8 cellular contexts compared by ENCODE assay signal in the genomic region with DNA sequence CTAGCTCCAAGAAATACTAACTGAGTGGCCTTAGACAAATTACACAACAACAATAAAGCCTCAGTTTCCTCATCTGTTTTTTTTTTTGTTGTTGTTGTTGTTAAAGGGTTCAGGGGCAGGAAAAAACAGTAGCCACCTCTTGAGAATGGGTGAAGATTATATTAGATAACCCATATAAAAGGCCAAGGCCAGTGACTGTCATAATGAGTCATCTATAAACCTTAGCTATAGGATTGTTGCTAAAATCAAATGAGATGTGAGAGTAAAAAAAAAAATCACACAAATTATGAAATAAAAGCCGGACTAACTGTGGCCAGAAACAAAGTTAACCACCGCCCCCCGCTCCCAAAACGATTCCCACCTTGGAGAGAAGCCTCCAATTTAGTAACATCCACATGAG. TPM values are rescaled to one million over a fixed set of nuclear protein-coding genes. Genes with fewer than 3 reads are reported as not detected.
DNase-seq lines count a peak whose midpoint lies in the region; ATAC-seq and TF ChIP-seq lines count a peak whose summit lies in the region.

No MANE protein-coding gene starts in this region.

- peaks cover 78% of the 10 kb centered on the region for H3K79me2 ChIP-seq in neural progenitor cell (ENCODE audit: low read depth)

- H3F3A ChIP-seq in neural progenitor cell (ENCODE audit: low read depth) = peaks cover 18% of the 10 kb centered on the region

- no peaks in the 10 kb centered on the region for H3K36me3 ChIP-seq in CD4-positive, alpha-beta memory T cell (ENCODE audit: insufficient read depth, low read length)
- no peaks in the 10 kb centered on the region for H3K36me3 ChIP-seq in ectodermal cell (ENCODE audit: control insufficient read depth, insufficient read depth, low read length)
- H3K36me3 ChIP-seq in neural progenitor cell = no peaks in the 10 kb centered on the region

- H3K4me1 Mint-ChIP-seq in CD4-positive, alpha-beta memory T cell = peaks cover 30 to 67% (median 46%) of the 10 kb centered on the region in 4 donors
- H3K4me1 Mint-ChIP-seq in neural progenitor cell = peaks cover 40% of the 10 kb centered on the region

- no peaks in the 10 kb centered on the region for H3K27me3 ChIP-seq in CD4-positive, alpha-beta memory T cell (ENCODE audit: insufficient read depth, low read length)
- H3K27me3 ChIP-seq in ectodermal cell (ENCODE audit: control insufficient read depth, insufficient read depth, low read length, poor library complexity, severe bottlenecking) = no peaks in the 10 kb centered on the region
- H3K27me3 ChIP-seq in neural progenitor cell = no peaks in the 10 kb centered on the region

- TF ChIP-seq CTCF in NB4 (IDR thresholded peaks at IDR 0.05; ENCODE audit: low read depth, low read length) = no peak
- no peak for TF ChIP-seq CTCF in neural progenitor cell (IDR thresholded peaks at IDR 0.05)

- peak overlapping the region; percentile 84 to 97 (median 91) for H3K27ac Mint-ChIP-seq in CD4-positive, alpha-beta memory T cell
- peak overlapping the region; percentile 87 for H3K27ac Mint-ChIP-seq in neural progenitor cell

- peaks cover 43% of the 10 kb centered on the region for H3K4me1 ChIP-seq in CD4-positive, alpha-beta memory T cell (ENCODE audit: insufficient read depth, low read length)
- H3K4me1 ChIP-seq in ectodermal cell (ENCODE audit: control insufficient read depth, insufficient read depth, low read length) = peaks cover 7% of the 10 kb centered on the region
- peaks cover 29% of the 10 kb centered on the region for H3K4me1 ChIP-seq in neural progenitor cell

- H3K4me3 ChIP-seq in CD4-positive, alpha-beta memory T cell (ENCODE audit: low read length in 2 of 2) = peak overlapping the region in 1 of 2 donors; percentile 55
- peak overlapping the region; percentile 83 for H3K4me3 ChIP-seq in NB4 (ENCODE audit: low read depth, low read length)
- H3K4me3 ChIP-seq in ectodermal cell (ENCODE audit: insufficient read depth, low read depth, low read length) = peak overlapping the region; percentile 50
- peak overlapping the region; percentile 58 for H3K4me3 ChIP-seq in neural progenitor cell

- peak overlapping the region; percentile 87 for H3K9ac ChIP-seq in neural progenitor cell

- 81 to 86% methylated on average over 4 of the region's 4 CpGs for WGBS in ectodermal cell, 2 experiments

- ATAC-seq in GM19023 (IDR thresholded peaks at IDR 0.05; ENCODE audit: unreplicated experiment) (no peak), HG02884 (IDR thresholded peaks at IDR 0.05; ENCODE audit: unreplicated experiment) (no peak)

- peaks cover 0 to 21% of the 10 kb centered on the region in 2 donors for H3K36me3 Mint-ChIP-seq in CD4-positive, alpha-beta memory T cell
- H3K36me3 Mint-ChIP-seq in neural progenitor cell = peaks cover 4% of the 10 kb centered on the region

- CTCF ChIA-PET in CD4-positive, alpha-beta memory T cell (lab: Charles Lee; ENCODE audit: partially characterized antibody) = interaction anchor here (0.7 to 2.8 kb wide), 7 partner anchors 10 to 314 kb away, joined by 3 to 17 read pairs (median 3); no protein-coding TSS in a partner anchor

- no peak overlapping the region for H2AFZ ChIP-seq in neural progenitor cell (replicated peaks)

- POLR2A ChIA-PET in CD4-positive, alpha-beta memory T cell (lab: Charles Lee; ENCODE audit: partially characterized antibody) = interaction anchor here (0.6 to 5.9 kb wide), 8 partner anchors 10 to 114 kb away, joined by 3 to 109 read pairs (median 5); partner anchors contain the start of gene TRAFD1

- H3K9me3 Mint-ChIP-seq in CD4-positive, alpha-beta memory T cell = no peaks in the 10 kb centered on the region
- no peaks in the 10 kb centered on the region for H3K9me3 Mint-ChIP-seq in neural progenitor cell

- H3K27me3 Mint-ChIP-seq in CD4-positive, alpha-beta memory T cell = no peaks in the 10 kb centered on the region
- peaks cover 3% of the 10 kb centered on the region for H3K27me3 Mint-ChIP-seq in neural progenitor cell (ENCODE audit: insufficient read depth, low read depth)

- H3K4me2 ChIP-seq in neural progenitor cell = peak overlapping the region; percentile 82

- no peaks in the 10 kb centered on the region for H3K9me3 ChIP-seq in CD4-positive, alpha-beta memory T cell (ENCODE audit: control insufficient read depth in 1 of 2, low read length in 2 of 2)
- H3K9me3 ChIP-seq in ectodermal cell (ENCODE audit: control insufficient read depth, low read length) = no peaks in the 10 kb centered on the region
- H3K9me3 ChIP-seq in neural progenitor cell (ENCODE audit: low read depth) = no peaks in the 10 kb centered on the region

- H3K27ac ChIP-seq in CD4-positive, alpha-beta memory T cell (ENCODE audit: low read depth, low read length) = peak overlapping the region; percentile 94
- H3K27ac ChIP-seq in ectodermal cell (ENCODE audit: insufficient read depth, low read depth, low read length, poor library complexity, severe bottlenecking) (no peak overlapping the region), neural progenitor cell (no peak overlapping the region)

- TF ChIP-seq POLR2A in NB4 (IDR thresholded peaks at IDR 0.05; ENCODE audit: extremely low read depth, insufficient read length) = no peak

- H4K20me1 ChIP-seq in neural progenitor cell (ENCODE audit: low read depth) = peaks cover 59% of the 10 kb centered on the region

- H3K4me3 Mint-ChIP-seq in CD4-positive, alpha-beta memory T cell = peak overlapping the region; percentile 90 to 98 (median 94)
- peak overlapping the region; percentile 97 for H3K4me3 Mint-ChIP-seq in neural progenitor cell

- DNase-seq in CD4-positive, alpha-beta memory T cell = no peak
- no peak for DNase-seq in NB4 (ENCODE audit: low read depth)
- DNase-seq in neural progenitor cell (ENCODE audit: low spot score) = no peak
- DNase-seq in iPS-NIHi11 (ENCODE audit: low spot score) = no peak
- no peak for DNase-seq in GM19240 (ENCODE audit: insufficient read length, low spot score)

- intact Hi-C loops in CD4-positive, alpha-beta memory T cell (cut with micrococcal nuclease) = loop anchor here (10.0 kb wide), 1 partner anchor 277 kb away; the partner anchor contains the start of gene HECTD4

RNA-seq across cellular contexts. Expression of gene NAA25, which starts 1.3 kb away (rescaled TPM):
- 10 to 100 TPM; 28.7 to 35.3 TPM for total RNA-seq in CD4-positive, alpha-beta memory T cell
- polyA plus RNA-seq in CD4-positive, alpha-beta memory T cell = 10 to 100 TPM in 1 of 2 donors, 1 to 10 TPM in 1; 8.5 to 15.2 TPM
- 24.9 TPM for polyA plus RNA-seq in ectodermal cell (2013, experiment 1 of 4)
- polyA plus RNA-seq in ectodermal cell (2013, experiment 2 of 4) = 27.0 TPM
- 19.6 TPM for polyA plus RNA-seq in ectodermal cell (2013, experiment 3 of 4)
- 19.3 TPM for polyA plus RNA-seq in ectodermal cell (2013, experiment 4 of 4)
- total RNA-seq in neural progenitor cell (ENCODE audit: low replicate concordance) = 30.8 and 40.7 TPM in 2 replicates

RNA-seq across cellular contexts. Expression of gene TRAFD1, which starts 18.1 kb away (rescaled TPM):
- total RNA-seq in CD4-positive, alpha-beta memory T cell = 10 to 100 TPM; 38.7 to 42.7 TPM
- polyA plus RNA-seq in CD4-positive, alpha-beta memory T cell = 10 to 100 TPM; 60.4 to 71.2 TPM
- 41.0 TPM for polyA plus RNA-seq in ectodermal cell (2013, experiment 1 of 4)
- polyA plus RNA-seq in ectodermal cell (2013, experiment 2 of 4) = 42.3 TPM
- 32.9 TPM for polyA plus RNA-seq in ectodermal cell (2013, experiment 3 of 4)
- polyA plus RNA-seq in ectodermal cell (2013, experiment 4 of 4) = 35.4 TPM
- total RNA-seq in neural progenitor cell (ENCODE audit: low replicate concordance) = 35.4 and 40.5 TPM in 2 replicates
